ENCODE assay signal across 1 cellular context in genomic region chr2:233063976-233064411, GRCh38.
A peak's percentile ranks its signal among the peaks of the same experiment; 100 is the strongest.
TF ChIP-seq lines count a peak whose summit lies in the region.

No MANE protein-coding gene starts in this region.

TF ChIP-seq in HepG2, 621 proteins besides CTCF, POLR2A, EP300 and RAD21 (continued from another document and continues in another):
- no peak for TF ChIP-seq IRF9 (CRISPR knock-in tag; IDR thresholded peaks at IDR 0.05; ENCODE audit: borderline replicate concordance)
- no peak for TF ChIP-seq GTF2F1 (IDR thresholded peaks at IDR 0.05; ENCODE audit: low read length)
- TF ChIP-seq AGO2 (optimal IDR thresholded peaks at IDR 0.05; ENCODE audit: low read depth, low read length) = peak; percentile 56
- no peak for TF ChIP-seq TMF1 (CRISPR knock-in tag; IDR thresholded peaks at IDR 0.05; ENCODE audit: low read depth)
- TF ChIP-seq ZNF282 (IDR thresholded peaks at IDR 0.05; ENCODE audit: partially characterized antibody) = no peak
- TF ChIP-seq ZNF782 (CRISPR knock-in tag; IDR thresholded peaks at IDR 0.05; ENCODE audit: borderline replicate concordance) = 0 out of 2 replicates have a peak, but pooled peaks have one; percentile 69
- no peak for TF ChIP-seq NONO (IDR thresholded peaks at IDR 0.05)
- peak; percentile 19; the same call in 1 of the 2 replicates for TF ChIP-seq NONO (CRISPR knock-in tag; conservative IDR thresholded peaks at IDR 0.05)
- TF ChIP-seq ESRRA (CRISPR knock-in tag; IDR thresholded peaks at IDR 0.05; ENCODE audit: low read depth) = no peak
- no peak for TF ChIP-seq NR2F6 (IDR thresholded peaks at IDR 0.05)
- peak; percentile 28; the same call in 1 of the 2 replicates for TF ChIP-seq NR2F6 (CRISPR knock-in tag; IDR thresholded peaks at IDR 0.05)
- TF ChIP-seq ZNF354B (CRISPR knock-in tag; IDR thresholded peaks at IDR 0.05) = no peak
- TF ChIP-seq ISL2 (CRISPR knock-in tag; IDR thresholded peaks at IDR 0.05) = no peak
- no peak for TF ChIP-seq ATF2 (CRISPR knock-in tag; IDR thresholded peaks at IDR 0.05)
- no peak for TF ChIP-seq SMARCC2 (IDR thresholded peaks at IDR 0.05)
- no peak; the same call in 1 of the 2 replicates for TF ChIP-seq ZNF891 (CRISPR knock-in tag; IDR thresholded peaks at IDR 0.05)
- TF ChIP-seq KMT2A (CRISPR knock-in tag; IDR thresholded peaks at IDR 0.05) = no peak
- TF ChIP-seq MEF2D (CRISPR knock-in tag; IDR thresholded peaks at IDR 0.05) = no peak
- TF ChIP-seq SP4 (CRISPR knock-in tag; IDR thresholded peaks at IDR 0.05) = no peak
- TF ChIP-seq ZNF850 (CRISPR knock-in tag; conservative IDR thresholded peaks at IDR 0.05) = no peak
- TF ChIP-seq ARID4A (CRISPR knock-in tag; IDR thresholded peaks at IDR 0.05; ENCODE audit: borderline replicate concordance) = no peak
- TF ChIP-seq MTA3 (CRISPR knock-in tag; IDR thresholded peaks at IDR 0.05) = no peak
- no peak for TF ChIP-seq ZNF160 (CRISPR knock-in tag; IDR thresholded peaks at IDR 0.05)
- no peak for TF ChIP-seq ZZZ3 (CRISPR knock-in tag; IDR thresholded peaks at IDR 0.05; ENCODE audit: borderline replicate concordance)
- TF ChIP-seq MATR3 (CRISPR knock-in tag; IDR thresholded peaks at IDR 0.05) = no peak
- TF ChIP-seq REXO4 (CRISPR knock-in tag; IDR thresholded peaks at IDR 0.05; ENCODE audit: borderline replicate concordance) = no peak
- no peak for TF ChIP-seq SRSF9 (IDR thresholded peaks at IDR 0.05; ENCODE audit: borderline replicate concordance, insufficient read depth, low read depth, low read length, poor library complexity, severe bottlenecking)
- no peak for TF ChIP-seq ZNF761 (CRISPR knock-in tag; conservative IDR thresholded peaks at IDR 0.05)
- TF ChIP-seq ZBTB25 (CRISPR knock-in tag; IDR thresholded peaks at IDR 0.05) = no peak
- TF ChIP-seq AHR (CRISPR knock-in tag; IDR thresholded peaks at IDR 0.05) = no peak
- TF ChIP-seq ZSCAN30 (CRISPR knock-in tag; IDR thresholded peaks at IDR 0.05) = no peak
- TF ChIP-seq ZBTB7A (CRISPR knock-in tag; IDR thresholded peaks at IDR 0.05) = peak; percentile 48; the same call in 1 of the 2 replicates
- TF ChIP-seq CREBL2 (CRISPR knock-in tag; IDR thresholded peaks at IDR 0.05; ENCODE audit: borderline replicate concordance) = no peak
- peak; percentile 52; the same call in 1 of the 2 replicates for TF ChIP-seq ZNF768 (CRISPR knock-in tag; IDR thresholded peaks at IDR 0.05)
- no peak for TF ChIP-seq KLF9 (CRISPR knock-in tag; IDR thresholded peaks at IDR 0.05; ENCODE audit: low read depth)
- TF ChIP-seq PRDM15 (CRISPR knock-in tag; IDR thresholded peaks at IDR 0.05) = no peak
- no peak for TF ChIP-seq ZMYM3 (CRISPR knock-in tag; IDR thresholded peaks at IDR 0.05)
- TF ChIP-seq TRIM24 (CRISPR knock-in tag; IDR thresholded peaks at IDR 0.05) = no peak
- TF ChIP-seq CENPT (CRISPR knock-in tag; IDR thresholded peaks at IDR 0.05; ENCODE audit: low read depth) = no peak
- no peak for TF ChIP-seq ZSCAN31 (CRISPR knock-in tag; IDR thresholded peaks at IDR 0.05; ENCODE audit: low read depth)
- TF ChIP-seq ZEB1 (IDR thresholded peaks at IDR 0.05; ENCODE audit: insufficient replicate concordance, low read depth) = no peak
- TF ChIP-seq TP53 (CRISPR knock-in tag; conservative IDR thresholded peaks at IDR 0.05) = no peak
- no peak for TF ChIP-seq NR2C2 (CRISPR knock-in tag; IDR thresholded peaks at IDR 0.05; ENCODE audit: borderline replicate concordance)
- no peak for TF ChIP-seq RARG (CRISPR knock-in tag; IDR thresholded peaks at IDR 0.05; ENCODE audit: low read depth)
- no peak for TF ChIP-seq KDM5A (IDR thresholded peaks at IDR 0.05; ENCODE audit: borderline replicate concordance, low read length)
- TF ChIP-seq ZNF703 (CRISPR knock-in tag; IDR thresholded peaks at IDR 0.05; ENCODE audit: borderline replicate concordance) = no peak; the same call in 1 of the 2 replicates
- no peak for TF ChIP-seq EZH2 (conservative IDR thresholded peaks at IDR 0.05; ENCODE audit: low read depth, low read length)
- no peak for TF ChIP-seq ZNF263 (CRISPR knock-in tag; IDR thresholded peaks at IDR 0.05)
- TF ChIP-seq REST (IDR thresholded peaks at IDR 0.05; ENCODE audit: borderline replicate concordance in 1 of 2, low read depth in 1 of 2, low read length in 2 of 2) = no peak
- no peak for TF ChIP-seq TIGD3 (CRISPR knock-in tag; IDR thresholded peaks at IDR 0.05; ENCODE audit: borderline replicate concordance)
- TF ChIP-seq ZNF737 (CRISPR knock-in tag; IDR thresholded peaks at IDR 0.05; ENCODE audit: borderline replicate concordance) = no peak
- no peak for TF ChIP-seq ARID2 (CRISPR knock-in tag; IDR thresholded peaks at IDR 0.05; ENCODE audit: borderline replicate concordance)
- no peak for TF ChIP-seq ZKSCAN8 (CRISPR knock-in tag; IDR thresholded peaks at IDR 0.05; ENCODE audit: borderline replicate concordance)
- TF ChIP-seq ZBTB34 (CRISPR knock-in tag; IDR thresholded peaks at IDR 0.05) = no peak
- TF ChIP-seq ZC3H4 (CRISPR knock-in tag; IDR thresholded peaks at IDR 0.05; ENCODE audit: borderline replicate concordance) = no peak
